In the genomic region with DNA sequence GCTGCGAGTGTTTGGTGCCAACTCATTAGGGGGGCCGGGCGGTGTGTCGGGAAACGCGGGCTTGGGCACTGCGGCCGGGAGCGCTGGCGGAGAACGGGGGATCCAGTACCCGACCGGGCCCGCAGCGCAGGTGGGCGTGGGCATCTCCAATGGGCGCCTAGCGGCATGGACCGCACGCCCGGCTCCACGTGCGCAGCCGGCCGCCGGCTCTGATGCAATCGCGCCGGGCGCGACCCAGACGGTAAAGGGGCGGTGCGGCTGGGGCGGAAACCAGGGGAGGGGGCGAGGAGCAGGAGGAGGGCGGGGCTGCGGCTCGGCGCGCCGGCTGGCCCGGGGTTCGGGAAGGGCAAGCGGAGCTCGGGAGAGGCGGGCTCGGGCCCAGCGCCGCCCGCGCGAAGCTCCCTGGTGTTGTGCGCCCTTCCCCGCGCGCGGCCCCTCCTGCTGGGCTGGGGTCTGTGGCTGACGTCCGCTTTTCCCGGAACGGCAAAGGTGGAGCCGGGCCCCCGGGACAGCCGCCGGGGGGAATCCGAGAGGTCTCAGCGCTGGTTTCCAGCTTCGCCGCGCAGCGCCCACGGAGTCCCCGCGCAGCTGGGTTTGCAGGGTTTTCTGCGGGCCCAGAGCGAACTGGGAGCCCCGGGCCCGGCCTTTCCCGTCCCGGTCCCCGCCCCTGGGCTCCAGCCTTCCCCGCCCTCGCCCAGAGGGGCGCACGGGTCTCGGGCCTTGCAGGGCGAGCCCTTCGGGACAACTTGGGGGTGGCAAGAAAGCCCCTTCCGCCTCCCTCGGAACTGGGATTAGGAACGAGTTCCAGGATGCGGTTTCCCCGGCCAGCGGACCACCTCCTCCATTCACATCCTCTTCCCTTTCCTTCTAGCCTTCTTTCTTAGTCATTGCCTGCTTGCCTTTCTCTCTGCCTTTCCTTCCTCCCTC, we compare ENCODE assay signal across 1 cellular context.
TF ChIP-seq lines count a peak whose summit lies in the region.

No MANE protein-coding gene starts in this region.

TF ChIP-seq in HepG2, 621 proteins besides CTCF, POLR2A, EP300 and RAD21 (continued from another document and continues in another):
- TF ChIP-seq, protein P1, sequence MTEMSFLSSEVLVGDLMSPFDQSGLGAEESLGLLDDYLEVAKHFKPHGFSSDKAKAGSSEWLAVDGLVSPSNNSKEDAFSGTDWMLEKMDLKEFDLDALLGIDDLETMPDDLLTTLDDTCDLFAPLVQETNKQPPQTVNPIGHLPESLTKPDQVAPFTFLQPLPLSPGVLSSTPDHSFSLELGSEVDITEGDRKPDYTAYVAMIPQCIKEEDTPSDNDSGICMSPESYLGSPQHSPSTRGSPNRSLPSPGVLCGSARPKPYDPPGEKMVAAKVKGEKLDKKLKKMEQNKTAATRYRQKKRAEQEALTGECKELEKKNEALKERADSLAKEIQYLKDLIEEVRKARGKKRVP (CRISPR knock-in tag; IDR thresholded peaks at IDR 0.05), result peak; percentile 47 to 100; a peak in 3 of 4 replicates
- TF ChIP-seq BRF2 (CRISPR knock-in tag; IDR thresholded peaks at IDR 0.05), result peak; percentile 74
- peak; percentile 75 for TF ChIP-seq ETV5 (CRISPR knock-in tag; IDR thresholded peaks at IDR 0.05; ENCODE audit: borderline replicate concordance)
- TF ChIP-seq YEATS2 (CRISPR knock-in tag; IDR thresholded peaks at IDR 0.05; ENCODE audit: borderline replicate concordance), result peak; percentile 56; the same call in 1 of the 2 replicates
- no peak for TF ChIP-seq FOXA1 (IDR thresholded peaks at IDR 0.05)
- TF ChIP-seq FOXA1 (CRISPR knock-in tag; IDR thresholded peaks at IDR 0.05), result 0 out of 2 replicates have a peak, but pooled peaks have one; percentile 7
- peak; percentile 69 for TF ChIP-seq FOXP4 (CRISPR knock-in tag; IDR thresholded peaks at IDR 0.05)
- TF ChIP-seq RFXAP (CRISPR knock-in tag; IDR thresholded peaks at IDR 0.05; ENCODE audit: borderline replicate concordance), result peak; percentile 82
- TF ChIP-seq, protein P2, sequence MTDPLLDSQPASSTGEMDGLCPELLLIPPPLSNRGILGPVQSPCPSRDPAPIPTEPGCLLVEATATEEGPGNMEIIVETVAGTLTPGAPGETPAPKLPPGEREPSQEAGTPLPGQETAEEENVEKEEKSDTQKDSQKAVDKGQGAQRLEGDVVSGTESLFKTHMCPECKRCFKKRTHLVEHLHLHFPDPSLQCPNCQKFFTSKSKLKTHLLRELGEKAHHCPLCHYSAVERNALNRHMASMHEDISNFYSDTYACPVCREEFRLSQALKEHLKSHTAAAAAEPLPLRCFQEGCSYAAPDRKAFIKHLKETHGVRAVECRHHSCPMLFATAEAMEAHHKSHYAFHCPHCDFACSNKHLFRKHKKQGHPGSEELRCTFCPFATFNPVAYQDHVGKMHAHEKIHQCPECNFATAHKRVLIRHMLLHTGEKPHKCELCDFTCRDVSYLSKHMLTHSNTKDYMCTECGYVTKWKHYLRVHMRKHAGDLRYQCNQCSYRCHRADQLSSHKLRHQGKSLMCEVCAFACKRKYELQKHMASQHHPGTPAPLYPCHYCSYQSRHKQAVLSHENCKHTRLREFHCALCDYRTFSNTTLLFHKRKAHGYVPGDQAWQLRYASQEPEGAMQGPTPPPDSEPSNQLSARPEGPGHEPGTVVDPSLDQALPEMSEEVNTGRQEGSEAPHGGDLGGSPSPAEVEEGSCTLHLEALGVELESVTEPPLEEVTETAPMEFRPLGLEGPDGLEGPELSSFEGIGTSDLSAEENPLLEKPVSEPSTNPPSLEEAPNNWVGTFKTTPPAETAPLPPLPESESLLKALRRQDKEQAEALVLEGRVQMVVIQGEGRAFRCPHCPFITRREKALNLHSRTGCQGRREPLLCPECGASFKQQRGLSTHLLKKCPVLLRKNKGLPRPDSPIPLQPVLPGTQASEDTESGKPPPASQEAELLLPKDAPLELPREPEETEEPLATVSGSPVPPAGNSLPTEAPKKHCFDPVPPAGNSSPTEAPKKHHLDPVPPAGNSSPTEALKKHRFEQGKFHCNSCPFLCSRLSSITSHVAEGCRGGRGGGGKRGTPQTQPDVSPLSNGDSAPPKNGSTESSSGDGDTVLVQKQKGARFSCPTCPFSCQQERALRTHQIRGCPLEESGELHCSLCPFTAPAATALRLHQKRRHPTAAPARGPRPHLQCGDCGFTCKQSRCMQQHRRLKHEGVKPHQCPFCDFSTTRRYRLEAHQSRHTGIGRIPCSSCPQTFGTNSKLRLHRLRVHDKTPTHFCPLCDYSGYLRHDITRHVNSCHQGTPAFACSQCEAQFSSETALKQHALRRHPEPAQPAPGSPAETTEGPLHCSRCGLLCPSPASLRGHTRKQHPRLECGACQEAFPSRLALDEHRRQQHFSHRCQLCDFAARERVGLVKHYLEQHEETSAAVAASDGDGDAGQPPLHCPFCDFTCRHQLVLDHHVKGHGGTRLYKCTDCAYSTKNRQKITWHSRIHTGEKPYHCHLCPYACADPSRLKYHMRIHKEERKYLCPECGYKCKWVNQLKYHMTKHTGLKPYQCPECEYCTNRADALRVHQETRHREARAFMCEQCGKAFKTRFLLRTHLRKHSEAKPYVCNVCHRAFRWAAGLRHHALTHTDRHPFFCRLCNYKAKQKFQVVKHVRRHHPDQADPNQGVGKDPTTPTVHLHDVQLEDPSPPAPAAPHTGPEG (CRISPR knock-in tag; IDR thresholded peaks at IDR 0.05), result peak; percentile 68
- TF ChIP-seq GLI4 (CRISPR knock-in tag; IDR thresholded peaks at IDR 0.05; ENCODE audit: borderline replicate concordance), result no peak
- peak; percentile 90 for TF ChIP-seq SPEN (CRISPR knock-in tag; IDR thresholded peaks at IDR 0.05; ENCODE audit: low read depth)
- no peak for TF ChIP-seq FIP1L1 (IDR thresholded peaks at IDR 0.05; ENCODE audit: borderline replicate concordance, insufficient read depth, low read depth, low read length)
- TF ChIP-seq GPBP1L1 (CRISPR knock-in tag; IDR thresholded peaks at IDR 0.05), result no peak
- TF ChIP-seq RELA (CRISPR knock-in tag; IDR thresholded peaks at IDR 0.05), result no peak
- TF ChIP-seq KLF12 (CRISPR knock-in tag; IDR thresholded peaks at IDR 0.05; ENCODE audit: borderline replicate concordance), result peak; percentile 77; the same call in 1 of the 2 replicates
- no peak for TF ChIP-seq FOXM1 (CRISPR knock-in tag; IDR thresholded peaks at IDR 0.05)
- peak; percentile 58 for TF ChIP-seq ZFP82 (CRISPR knock-in tag; IDR thresholded peaks at IDR 0.05; ENCODE audit: borderline replicate concordance)
- TF ChIP-seq ZNF530 (CRISPR knock-in tag; IDR thresholded peaks at IDR 0.05; ENCODE audit: low read depth), result no peak
- peak; percentile 77 for TF ChIP-seq MED8 (CRISPR knock-in tag; IDR thresholded peaks at IDR 0.05; ENCODE audit: insufficient replicate concordance)
- TF ChIP-seq SNAPC2 (CRISPR knock-in tag; IDR thresholded peaks at IDR 0.05), result peak; percentile 85
- no peak for TF ChIP-seq PAWR (CRISPR knock-in tag; IDR thresholded peaks at IDR 0.05; ENCODE audit: borderline replicate concordance)
- no peak for TF ChIP-seq ZBTB10 (CRISPR knock-in tag; IDR thresholded peaks at IDR 0.05; ENCODE audit: borderline replicate concordance)
- TF ChIP-seq BCL3 (CRISPR knock-in tag; IDR thresholded peaks at IDR 0.05), result peak; percentile 95
- no peak for TF ChIP-seq ZKSCAN1 (IDR thresholded peaks at IDR 0.05; ENCODE audit: low read length)
- no peak for TF ChIP-seq ZNF337 (CRISPR knock-in tag; IDR thresholded peaks at IDR 0.05; ENCODE audit: borderline replicate concordance, low read depth)
- 0 out of 2 replicates have a peak, but pooled peaks have one; percentile 22 for TF ChIP-seq MLLT10 (CRISPR knock-in tag; IDR thresholded peaks at IDR 0.05)
- peak; percentile 38 for TF ChIP-seq TEAD3 (CRISPR knock-in tag; optimal IDR thresholded peaks at IDR 0.05; ENCODE audit: borderline replicate concordance)
- peak; percentile 18; the same call in 1 of the 2 replicates for TF ChIP-seq ZC3H4 (CRISPR knock-in tag; IDR thresholded peaks at IDR 0.05; ENCODE audit: borderline replicate concordance)
- TF ChIP-seq ELK4 (CRISPR knock-in tag; IDR thresholded peaks at IDR 0.05; ENCODE audit: borderline replicate concordance), result peak; percentile 34; the same call in 1 of the 2 replicates
- TF ChIP-seq ZMYM4 (CRISPR knock-in tag; IDR thresholded peaks at IDR 0.05), result peak; percentile 88
- peak; percentile 70 for TF ChIP-seq ELF3 (CRISPR knock-in tag; IDR thresholded peaks at IDR 0.05)
- TF ChIP-seq MAFK (conservative IDR thresholded peaks at IDR 0.05 in 1 of 2, IDR thresholded peaks at IDR 0.05 in 1 of 2; ENCODE audit: low read length in 2 of 2), result no peak
- TF ChIP-seq BCL6 (CRISPR knock-in tag; IDR thresholded peaks at IDR 0.05), result peak; percentile 83
- peak; percentile 83 for TF ChIP-seq POGZ (CRISPR knock-in tag; IDR thresholded peaks at IDR 0.05)
- TF ChIP-seq, protein P3, sequence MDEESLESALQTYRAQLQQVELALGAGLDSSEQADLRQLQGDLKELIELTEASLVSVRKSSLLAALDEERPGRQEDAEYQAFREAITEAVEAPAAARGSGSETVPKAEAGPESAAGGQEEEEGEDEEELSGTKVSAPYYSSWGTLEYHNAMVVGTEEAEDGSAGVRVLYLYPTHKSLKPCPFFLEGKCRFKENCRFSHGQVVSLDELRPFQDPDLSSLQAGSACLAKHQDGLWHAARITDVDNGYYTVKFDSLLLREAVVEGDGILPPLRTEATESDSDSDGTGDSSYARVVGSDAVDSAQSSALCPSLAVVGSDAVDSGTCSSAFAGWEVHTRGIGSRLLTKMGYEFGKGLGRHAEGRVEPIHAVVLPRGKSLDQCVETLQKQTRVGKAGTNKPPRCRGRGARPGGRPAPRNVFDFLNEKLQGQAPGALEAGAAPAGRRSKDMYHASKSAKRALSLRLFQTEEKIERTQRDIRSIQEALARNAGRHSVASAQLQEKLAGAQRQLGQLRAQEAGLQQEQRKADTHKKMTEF (CRISPR knock-in tag; IDR thresholded peaks at IDR 0.05), result peak; percentile 93
- TF ChIP-seq RCOR2 (CRISPR knock-in tag; IDR thresholded peaks at IDR 0.05), result no peak
- TF ChIP-seq CREB1 (IDR thresholded peaks at IDR 0.05), result no peak
- no peak for TF ChIP-seq CREB1 (CRISPR knock-in tag; IDR thresholded peaks at IDR 0.05)
- peak; percentile 52; the same call in 1 of the 2 replicates for TF ChIP-seq ZNF296 (CRISPR knock-in tag; conservative IDR thresholded peaks at IDR 0.05)
